30 cellular contexts compared by ENCODE assay signal in genomic region chr3:145739926-145740325, GRCh38.
DNase-seq lines count a peak whose midpoint lies in the region; ATAC-seq, FAIRE-seq and TF ChIP-seq lines count a peak whose summit lies in the region.
"Had no signal": no experiment of that assay in that cellular context is flagged by ENCODE, and none has a peak within 500 bp of the region (broad histone marks: within the 10 kb centered on the region; RNA-seq: fewer than 3 reads in every experiment).

No MANE protein-coding gene starts in this region.

- H3K27ac Mint-ChIP-seq in astrocyte (ENCODE audit: unreplicated experiment) (peak overlapping the region; percentile 87), osteocyte (ENCODE audit: unreplicated experiment) (no peak overlapping the region)
- H3K27ac Mint-ChIP-seq: activated CD4-positive, alpha-beta T cell treated with anti-CD3 and anti-CD28 coated beads, Interleukin-2, amount 10 ng/mL, durations not matched to agents 24 days and 14 days; activated CD8-positive, alpha-beta memory T cell treated with anti-CD3 and anti-CD28 coated beads, Interleukin-2, amount 10 ng/mL, durations not matched to agents 7 days and 5 days; activated naive CD4-positive, alpha-beta T cell treated with anti-CD3 and anti-CD28 coated beads, Interleukin-2, amount 10 ng/mL, durations not matched to agents 7 days and 5 days; mesothelial cell of epicardium; nephron; stimulated activated naive CD8-positive, alpha-beta T cell treated with anti-CD3 and anti-CD28 coated beads, Interleukin-15, Interleukin-2, amounts not matched to agents 100 ng/mL and 50 ng/mL, for 24 hours had no signal

- no peaks in the 10 kb centered on the region for H3K27me3 ChIP-seq in astrocyte (ENCODE audit: insufficient read depth, low read length)
- H3K27me3 ChIP-seq in foreskin keratinocyte: no peaks in the 10 kb centered on the region
- H3K27me3 ChIP-seq in WERI-Rb-1 (ENCODE audit: insufficient read depth, low read depth, severe bottlenecking): no peaks in the 10 kb centered on the region
- H3K27me3 ChIP-seq: heart left ventricle, left lung, pancreas had no signal

- H3K27ac ChIP-seq in astrocyte (ENCODE audit: low read depth, low read length): no peak overlapping the region
- H3K27ac ChIP-seq in foreskin keratinocyte: no peak overlapping the region
- no peak overlapping the region for H3K27ac ChIP-seq in WERI-Rb-1
- H3K27ac ChIP-seq: heart left ventricle, left lung, pancreas, SK-N-MC had no signal

- no peak overlapping the region for H3K9ac ChIP-seq in astrocyte (ENCODE audit: low read length)

- H2AFZ ChIP-seq in astrocyte (ENCODE audit: low read depth, low read length): no peak overlapping the region

- H3K36me3 Mint-ChIP-seq in astrocyte (ENCODE audit: low read depth, unreplicated experiment) (no peaks in the 10 kb centered on the region), osteocyte (ENCODE audit: unreplicated experiment) (no peaks in the 10 kb centered on the region)
- H3K36me3 Mint-ChIP-seq: activated CD8-positive, alpha-beta memory T cell treated with anti-CD3 and anti-CD28 coated beads, Interleukin-2, amount 10 ng/mL, durations not matched to agents 7 days and 5 days; activated naive CD4-positive, alpha-beta T cell treated with anti-CD3 and anti-CD28 coated beads, Interleukin-2, amount 10 ng/mL, durations not matched to agents 7 days and 5 days had no signal

- H3K4me2 ChIP-seq in astrocyte (ENCODE audit: low read length): no peak overlapping the region

- H3K4me1 ChIP-seq in astrocyte (ENCODE audit: insufficient read depth, low read length) (no peaks in the 10 kb centered on the region), foreskin keratinocyte (no peaks in the 10 kb centered on the region)
- H3K4me1 ChIP-seq: heart left ventricle, left lung, pancreas had no signal

- H3K36me3 ChIP-seq in astrocyte (ENCODE audit: insufficient read depth, low read length): no peaks in the 10 kb centered on the region
- H3K36me3 ChIP-seq in WERI-Rb-1: no peaks in the 10 kb centered on the region
- H3K36me3 ChIP-seq: heart left ventricle, left lung, pancreas had no signal

- H3K9me3 Mint-ChIP-seq in astrocyte (ENCODE audit: unreplicated experiment) (no peaks in the 10 kb centered on the region), osteocyte (ENCODE audit: unreplicated experiment) (peaks cover 4% of the 10 kb centered on the region)
- H3K9me3 Mint-ChIP-seq: activated CD4-positive, alpha-beta T cell treated with anti-CD3 and anti-CD28 coated beads, Interleukin-2, amount 10 ng/mL, durations not matched to agents 24 days and 14 days; activated naive CD4-positive, alpha-beta T cell treated with anti-CD3 and anti-CD28 coated beads, Interleukin-2, amount 10 ng/mL, durations not matched to agents 7 days and 5 days; nephron; stimulated activated naive CD8-positive, alpha-beta T cell treated with anti-CD3 and anti-CD28 coated beads, Interleukin-15, Interleukin-2, amounts not matched to agents 100 ng/mL and 50 ng/mL, for 24 hours had no signal

- H3K4me3 ChIP-seq in astrocyte (ENCODE audit: insufficient read depth, low read depth, low read length): no peak overlapping the region
- no peak overlapping the region for H3K4me3 ChIP-seq in WERI-Rb-1 (ENCODE audit: low read depth, low read length)
- H3K4me3 ChIP-seq: heart left ventricle, left lung, pancreas, SK-N-MC had no signal

- H3K4me3 Mint-ChIP-seq in astrocyte (ENCODE audit: unreplicated experiment) (no peak overlapping the region), osteocyte (ENCODE audit: unreplicated experiment) (no peak overlapping the region)
- H3K4me3 Mint-ChIP-seq: activated CD4-positive, alpha-beta T cell treated with anti-CD3 and anti-CD28 coated beads, Interleukin-2, amount 10 ng/mL, durations not matched to agents 24 days and 14 days; activated CD8-positive, alpha-beta memory T cell treated with anti-CD3 and anti-CD28 coated beads, Interleukin-2, amount 10 ng/mL, durations not matched to agents 7 days and 5 days; activated naive CD4-positive, alpha-beta T cell treated with anti-CD3 and anti-CD28 coated beads, Interleukin-2, amount 10 ng/mL, durations not matched to agents 7 days and 5 days; mesothelial cell of epicardium; nephron; stimulated activated naive CD8-positive, alpha-beta T cell treated with anti-CD3 and anti-CD28 coated beads, Interleukin-15, Interleukin-2, amounts not matched to agents 100 ng/mL and 50 ng/mL, for 24 hours had no signal

- peak; percentile 32 for ATAC-seq in foreskin keratinocyte
- ATAC-seq: activated CD8-positive, alpha-beta memory T cell treated with anti-CD3 and anti-CD28 coated beads, Interleukin-2, amount 10 ng/mL, durations not matched to agents 7 days and 5 days; heart left ventricle; HepG2; left lung; pancreas; right cardiac atrium had no signal

- H3K27me3 Mint-ChIP-seq in astrocyte (ENCODE audit: low read depth, unreplicated experiment) (no peaks in the 10 kb centered on the region), osteocyte (ENCODE audit: unreplicated experiment) (no peaks in the 10 kb centered on the region)
- H3K27me3 Mint-ChIP-seq: activated CD4-positive, alpha-beta T cell treated with anti-CD3 and anti-CD28 coated beads, Interleukin-2, amount 10 ng/mL, durations not matched to agents 24 days and 14 days; activated CD8-positive, alpha-beta memory T cell treated with anti-CD3 and anti-CD28 coated beads, Interleukin-2, amount 10 ng/mL, durations not matched to agents 7 days and 5 days; activated naive CD4-positive, alpha-beta T cell treated with anti-CD3 and anti-CD28 coated beads, Interleukin-2, amount 10 ng/mL, durations not matched to agents 7 days and 5 days; stimulated activated naive CD8-positive, alpha-beta T cell treated with anti-CD3 and anti-CD28 coated beads, Interleukin-15, Interleukin-2, amounts not matched to agents 100 ng/mL and 50 ng/mL, for 24 hours had no signal

- FAIRE-seq in astrocyte (lab: Jason Lieb, UNC): no peak
- FAIRE-seq: H54, HepG2, pancreas had no signal

- no peaks in the 10 kb centered on the region for H3K79me2 ChIP-seq in astrocyte (ENCODE audit: insufficient read depth, low read length)

- H3K4me1 Mint-ChIP-seq in astrocyte (ENCODE audit: low read depth, unreplicated experiment) (peaks cover 6% of the 10 kb centered on the region), osteocyte (ENCODE audit: unreplicated experiment) (no peaks in the 10 kb centered on the region)
- H3K4me1 Mint-ChIP-seq: activated CD4-positive, alpha-beta T cell treated with anti-CD3 and anti-CD28 coated beads, Interleukin-2, amount 10 ng/mL, durations not matched to agents 24 days and 14 days; activated CD8-positive, alpha-beta memory T cell treated with anti-CD3 and anti-CD28 coated beads, Interleukin-2, amount 10 ng/mL, durations not matched to agents 7 days and 5 days; activated naive CD4-positive, alpha-beta T cell treated with anti-CD3 and anti-CD28 coated beads, Interleukin-2, amount 10 ng/mL, durations not matched to agents 7 days and 5 days; nephron had no signal

- DNase-seq in HS-27A (ENCODE audit: low read depth): peak; percentile 61
- DNase-seq in astrocyte (ENCODE audit: low read depth): peak; percentile 4
- DNase-seq in foreskin keratinocyte: peak in 1 of 2 donors; percentile 42
- no peak for DNase-seq in WERI-Rb-1
- no peak for DNase-seq in NCI-H226
- DNase-seq in medulla oblongata (ENCODE audit: extremely low spot score): no peak
- no peak for DNase-seq in osteocyte (ENCODE audit: extremely low spot score, unreplicated experiment)
- DNase-seq: activated CD4-positive, alpha-beta T cell treated with anti-CD3 and anti-CD28 coated beads, Interleukin-2, amount 10 ng/mL, durations not matched to agents 24 days and 14 days; activated CD8-positive, alpha-beta memory T cell treated with anti-CD3 and anti-CD28 coated beads, Interleukin-2, amount 10 ng/mL, durations not matched to agents 7 days and 5 days; activated naive CD4-positive, alpha-beta T cell treated with anti-CD3 and anti-CD28 coated beads, Interleukin-2, amount 10 ng/mL, durations not matched to agents 7 days and 5 days; AML-193; amygdala; central memory CD4-positive, alpha-beta T cell; dermis blood vessel endothelial cell; DMS153; GF-D8; heart left ventricle; left lung; NCI-H1092 treated with DMSO at 0.1 percent for 48 hours; NCI-H187 treated with DMSO at 0.1 percent for 48 hours; NCI-H345; pancreas; right cardiac atrium; T-helper 2 cell had no signal

- no peaks in the 10 kb centered on the region for H4K20me1 ChIP-seq in astrocyte (ENCODE audit: insufficient read depth, low read length)

- no peak for TF ChIP-seq CTCF in astrocyte (IDR thresholded peaks at IDR 0.05; ENCODE audit: insufficient read depth, low read depth, low read length)
- no peak for TF ChIP-seq CTCF in foreskin keratinocyte (conservative IDR thresholded peaks at IDR 0.05)
- TF ChIP-seq CTCF in WERI-Rb-1 (IDR thresholded peaks at IDR 0.05; ENCODE audit: low read depth, low read length): no peak
- TF ChIP-seq CTCF in osteocyte (IDR thresholded peaks at IDR 0.05): no peak

- H3K9me3 ChIP-seq in astrocyte (ENCODE audit: insufficient read depth, low read depth, low read length): no peaks in the 10 kb centered on the region
- no peaks in the 10 kb centered on the region for H3K9me3 ChIP-seq in WERI-Rb-1 (ENCODE audit: severe bottlenecking)
- H3K9me3 ChIP-seq: heart left ventricle, pancreas had no signal

Comparison
In these comparisons a context has a peak if more than half of its experiments do, and no peak if none do; other contexts are left out.
1. DNase-seq: peak in HS-27A (single experiment) and astrocyte (single experiment); none in WERI-Rb-1 (single experiment), NCI-H226 (single experiment), medulla oblongata (single experiment) and osteocyte (single experiment).